ENCODE assay signal across 22 cellular contexts in genomic region chr4:107009196-107009595, GRCh38. TPM values are rescaled to one million over a fixed set of nuclear protein-coding genes. Genes with fewer than 3 reads are reported as not detected.
DNase-seq lines count a peak whose midpoint lies in the region; ATAC-seq and TF ChIP-seq lines count a peak whose summit lies in the region.
"Had no signal": no experiment of that assay in that cellular context is flagged by ENCODE, and none has a peak within 500 bp of the region (broad histone marks: within the 10 kb centered on the region; RNA-seq: fewer than 3 reads in every experiment).

No MANE protein-coding gene starts in this region.

- no peak overlapping the region for H3K27ac ChIP-seq in GM23338 (ENCODE audit: low read depth)
- H3K27ac ChIP-seq: BLaER1 treated with 17β-estradiol and CSF1 and Interleukin-3, amounts not matched to agents 10 nM and 100 nM had no signal

- H3K4me3 ChIP-seq in GM23338 (no peak overlapping the region), adipocyte (ENCODE audit: low read length) (no peak overlapping the region)
- H3K4me3 ChIP-seq: BLaER1 treated with 17β-estradiol and CSF1 and Interleukin-3, amounts not matched to agents 10 nM and 100 nM; GM12878; HAP-1 had no signal

- no peak overlapping the region for H2AFZ ChIP-seq in GM23338

- H3K36me3 Mint-ChIP-seq in GM23338 (ENCODE audit: low read depth) = no peaks in the 10 kb centered on the region
- H3K36me3 Mint-ChIP-seq in osteocyte (ENCODE audit: unreplicated experiment) = peaks cover 12% of the 10 kb centered on the region
- H3K36me3 Mint-ChIP-seq: CD14-positive monocyte; CD8-positive, alpha-beta memory T cell had no signal

- no peaks in the 10 kb centered on the region for H3K9me3 Mint-ChIP-seq in GM23338
- H3K9me3 Mint-ChIP-seq in osteocyte (ENCODE audit: unreplicated experiment) = no peaks in the 10 kb centered on the region
- H3K9me3 Mint-ChIP-seq: CD4-positive, alpha-beta T cell; HFFc6 had no signal

- no peak overlapping the region for H3K4me3 Mint-ChIP-seq in GM23338
- H3K4me3 Mint-ChIP-seq in osteocyte (ENCODE audit: unreplicated experiment) = no peak overlapping the region
- H3K4me3 Mint-ChIP-seq: CD14-positive monocyte; CD4-positive, alpha-beta T cell; CD8-positive, alpha-beta memory T cell; HFFc6 had no signal

- no peaks in the 10 kb centered on the region for H3K9me3 ChIP-seq in adipocyte (ENCODE audit: control insufficient read depth, low read length)
- H3K9me3 ChIP-seq: BE2C; BLaER1 treated with 17β-estradiol and CSF1 and Interleukin-3, amounts not matched to agents 10 nM and 100 nM; HAP-1 had no signal

- DNase-seq in GM23338 (ENCODE audit: low spot score) (no peak), adipocyte (ENCODE audit: low read depth) (peak; percentile 35), osteocyte (ENCODE audit: extremely low spot score, unreplicated experiment) (no peak), NCI-H1092 treated with DMSO at 0.1 percent for 48 hours (lab: John Stamatoyannopoulos, UW) (no peak)
- DNase-seq: AML-193; BE2C; CD4-positive, alpha-beta T cell; CD8-positive, alpha-beta memory T cell; DMS 273 treated with DMSO at 0.1 percent for 48 hours; DMS79; EL; GDM1; GOT3; HFFc6 had no signal

- H3K4me1 Mint-ChIP-seq in GM23338 (peaks cover 4% of the 10 kb centered on the region), osteocyte (ENCODE audit: unreplicated experiment) (peaks cover 48% of the 10 kb centered on the region)
- H3K4me1 Mint-ChIP-seq: CD14-positive monocyte; CD8-positive, alpha-beta memory T cell had no signal

- H3K27me3 ChIP-seq in GM23338 (ENCODE audit: insufficient read depth) (no peaks in the 10 kb centered on the region), adipocyte (replicated peaks; ENCODE audit: control insufficient read depth, insufficient read depth, low read length) (no peaks in the 10 kb centered on the region)
- H3K27me3 ChIP-seq: BE2C; BLaER1 treated with 17β-estradiol and CSF1 and Interleukin-3, amounts not matched to agents 10 nM and 100 nM had no signal

- H3K27ac Mint-ChIP-seq in GM23338 (peak overlapping the region; percentile 64; the same call in 1 of the 2 replicates), osteocyte (ENCODE audit: unreplicated experiment) (peak overlapping the region; percentile 43)
- H3K27ac Mint-ChIP-seq: CD14-positive monocyte; CD4-positive, alpha-beta T cell; HFFc6 had no signal

- ATAC-seq in GM23338 = no peak
- no peak for ATAC-seq in HG03045 (IDR thresholded peaks at IDR 0.05; ENCODE audit: unreplicated experiment)
- no peak for ATAC-seq in HG03135 (IDR thresholded peaks at IDR 0.05; ENCODE audit: unreplicated experiment)
- no peak for ATAC-seq in GM18868 (IDR thresholded peaks at IDR 0.05; ENCODE audit: unreplicated experiment)
- ATAC-seq: GM12878 had no signal

- H3K36me3 ChIP-seq in GM23338 (ENCODE audit: insufficient read depth) (no peaks in the 10 kb centered on the region), adipocyte (ENCODE audit: control insufficient read depth, insufficient read depth, low read length, severe bottlenecking) (no peaks in the 10 kb centered on the region)
- H3K36me3 ChIP-seq: BE2C; BLaER1 treated with 17β-estradiol and CSF1 and Interleukin-3, amounts not matched to agents 10 nM and 100 nM; HAP-1 had no signal

- no peaks in the 10 kb centered on the region for H3K79me2 ChIP-seq in GM23338 (replicated peaks; ENCODE audit: insufficient read depth)

- H3K4me2 ChIP-seq in GM23338 = no peak overlapping the region
- H3K4me2 ChIP-seq: BLaER1 treated with 17β-estradiol and CSF1 and Interleukin-3, amounts not matched to agents 10 nM and 100 nM had no signal

- no peaks in the 10 kb centered on the region for H4K20me1 ChIP-seq in GM23338 (replicated peaks; ENCODE audit: insufficient read depth)
- H4K20me1 ChIP-seq: BLaER1 treated with 17β-estradiol and CSF1 and Interleukin-3, amounts not matched to agents 10 nM and 100 nM had no signal

- H3K9ac ChIP-seq in adipocyte (ENCODE audit: low read length) = no peak overlapping the region
- H3K9ac ChIP-seq: BLaER1 treated with 17β-estradiol and CSF1 and Interleukin-3, amounts not matched to agents 10 nM and 100 nM had no signal

- H3F3A ChIP-seq in GM23338 (replicated peaks; ENCODE audit: low read depth) = no peaks in the 10 kb centered on the region

- H3K9me2 ChIP-seq in GM23338 (ENCODE audit: insufficient read depth) = no peaks in the 10 kb centered on the region

- H3K4me1 ChIP-seq in GM23338 (ENCODE audit: insufficient read depth) = no peaks in the 10 kb centered on the region
- peaks cover 21% of the 10 kb centered on the region for H3K4me1 ChIP-seq in adipocyte (ENCODE audit: control insufficient read depth, insufficient read depth, low read length)
- H3K4me1 ChIP-seq: BE2C, HAP-1 had no signal

- no peaks in the 10 kb centered on the region for H3K27me3 Mint-ChIP-seq in GM23338 (ENCODE audit: insufficient read depth, low read depth, poor library complexity)
- no peaks in the 10 kb centered on the region for H3K27me3 Mint-ChIP-seq in osteocyte (ENCODE audit: unreplicated experiment)
- H3K27me3 Mint-ChIP-seq: CD4-positive, alpha-beta T cell; CD8-positive, alpha-beta memory T cell had no signal

- no peak for TF ChIP-seq CTCF in GM23338 (conservative IDR thresholded peaks at IDR 0.05; ENCODE audit: low read depth in 2 of 2)
- TF ChIP-seq CTCF in osteocyte (IDR thresholded peaks at IDR 0.05) = no peak

TF ChIP-seq in GM23338, 12 proteins besides CTCF, POLR2A, EP300 and RAD21 (continues in another document):
- TF ChIP-seq NANOG (IDR thresholded peaks at IDR 0.05; ENCODE audit: borderline replicate concordance) = no peak
- TF ChIP-seq REST (IDR thresholded peaks at IDR 0.05; ENCODE audit: unreplicated experiment) = no peak
- TF ChIP-seq STAT1 (IDR thresholded peaks at IDR 0.05; ENCODE audit: unreplicated experiment) = no peak
- no peak for TF ChIP-seq ZNF114 (CRISPR knock-in tag; IDR thresholded peaks at IDR 0.05)

RNA-seq across cellular contexts. Expression of gene DKK2, which starts 26.9 kb away (rescaled TPM):
- total RNA-seq in GM23338 (2014; rRNA removed; shearing (Covaris generic)) = 0.58 TPM in 1 of 2 replicates, not detected in the other
- 0.05 and 0.09 TPM in 2 replicates for polyA plus RNA-seq in GM23338 (2016; fragmentation: Nextera tagmentation; extraction: Ambion mirVana)
- total RNA-seq in osteocyte = 203 and 206 TPM in 2 replicates
- total RNA-seq: A172; CD4-positive, alpha-beta T cell; GM12878 had no signal
- polyA plus RNA-seq: CD14-positive monocyte, GM12878 had no signal

Comparison
In these comparisons a context has a peak if more than half of its experiments do, and no peak if none do; other contexts are left out.
1. RNA of gene DKK2, which starts 26.9 kb away (total RNA-seq): 203 to 206 TPM in osteocyte; 0.58 TPM in GM23338; every median in the first group is over 100 times any median in the second.